Comparison of ENCODE assay signal across 8 cellular contexts in genomic region chr10:72298774-72299519, GRCh38. TPM values are rescaled to one million over a fixed set of nuclear protein-coding genes. Genes with fewer than 3 reads are reported as not detected.
DNase-seq lines count a peak whose midpoint lies in the region; ATAC-seq and TF ChIP-seq lines count a peak whose summit lies in the region.

No MANE protein-coding gene starts in this region.

- H3K36me3 ChIP-seq in adrenal gland (replicated peaks in 1 of 2), result no peaks in the 10 kb centered on the region
- H3K36me3 ChIP-seq in thoracic aorta, result no peaks in the 10 kb centered on the region

- H3K4me1 ChIP-seq in adrenal gland (replicated peaks in 1 of 2) (peaks cover 15 to 24% of the 10 kb centered on the region in 2 donors), thoracic aorta (ENCODE audit: control insufficient read depth in 1 of 2, low read depth in 2 of 2) (peaks cover 0 to 18% of the 10 kb centered on the region in 2 donors)

- H3K9me3 ChIP-seq in adrenal gland (replicated peaks in 1 of 3) (no peaks in the 10 kb centered on the region), thoracic aorta (no peaks in the 10 kb centered on the region)

- H3K9me3 Mint-ChIP-seq in activated CD4-positive, alpha-beta T cell treated with anti-CD3 and anti-CD28 coated beads, Interleukin-2, amount 10 ng/mL, durations not matched to agents 7 days and 5 days, result peaks cover 2% of the 10 kb centered on the region
- no peaks in the 10 kb centered on the region for H3K9me3 Mint-ChIP-seq in mesothelial cell of epicardium

- peak overlapping the region in 4 of 5 donors; percentile 61 to 97 (median 89) for H3K27ac ChIP-seq in adrenal gland
- H3K27ac ChIP-seq in thoracic aorta, result peak overlapping the region; percentile 94 to 95

- H3K27ac Mint-ChIP-seq in activated CD4-positive, alpha-beta T cell treated with anti-CD3 and anti-CD28 coated beads, Interleukin-2, amount 10 ng/mL, durations not matched to agents 7 days and 5 days, result peak overlapping the region; percentile 97
- H3K27ac Mint-ChIP-seq in mesothelial cell of epicardium, result peak overlapping the region; percentile 9

- H3K27me3 ChIP-seq in adrenal gland (no peaks in the 10 kb centered on the region), thoracic aorta (replicated peaks; ENCODE audit: insufficient read depth) (no peaks in the 10 kb centered on the region)

- TF ChIP-seq CTCF in adrenal gland (IDR thresholded peaks at IDR 0.05) (no peak), mesothelial cell of epicardium (IDR thresholded peaks at IDR 0.05; ENCODE audit: unreplicated experiment) (no peak), thoracic aorta (IDR thresholded peaks at IDR 0.05) (no peak), GM10266 (IDR thresholded peaks at IDR 0.05; ENCODE audit: control insufficient read depth, insufficient read depth, low read depth, missing control alignments) (no peak)

- DNase-seq in activated CD4-positive, alpha-beta T cell treated with anti-CD3 and anti-CD28 coated beads, Interleukin-2, amount 10 ng/mL, durations not matched to agents 7 days and 5 days, result no peak
- DNase-seq in activated CD4-positive, alpha-beta T cell treated with anti-CD3 and anti-CD28 coated beads for 48 hours, result no peak
- no peak for DNase-seq in adrenal gland
- DNase-seq in mesothelial cell of epicardium (ENCODE audit: low spot score in 2 of 2, unreplicated experiment in 2 of 2), result no peak
- DNase-seq in thoracic aorta (ENCODE audit: low spot score), result no peak
- DNase-seq in GM10266 (ENCODE audit: extremely low spot score), result no peak
- no peak for DNase-seq in globus pallidus (ENCODE audit: low spot score)
- no peak for DNase-seq in stimulated activated CD4-positive, alpha-beta T cell treated with anti-CD3 and anti-CD28 coated beads, Interleukin-4, amount 100 ng/mL, for 1 hour

- peaks cover 72% of the 10 kb centered on the region for H3K4me1 Mint-ChIP-seq in activated CD4-positive, alpha-beta T cell treated with anti-CD3 and anti-CD28 coated beads, Interleukin-2, amount 10 ng/mL, durations not matched to agents 7 days and 5 days
- H3K4me1 Mint-ChIP-seq in mesothelial cell of epicardium, result peaks cover 14% of the 10 kb centered on the region

- no peaks in the 10 kb centered on the region for H3K27me3 Mint-ChIP-seq in activated CD4-positive, alpha-beta T cell treated with anti-CD3 and anti-CD28 coated beads, Interleukin-2, amount 10 ng/mL, durations not matched to agents 7 days and 5 days
- H3K27me3 Mint-ChIP-seq in mesothelial cell of epicardium (ENCODE audit: low read depth), result no peaks in the 10 kb centered on the region

- H3K4me3 ChIP-seq in adrenal gland (no peak overlapping the region), thoracic aorta (no peak overlapping the region)

- H3K4me3 Mint-ChIP-seq in activated CD4-positive, alpha-beta T cell treated with anti-CD3 and anti-CD28 coated beads, Interleukin-2, amount 10 ng/mL, durations not matched to agents 7 days and 5 days, result peak overlapping the region; percentile 19
- no peak overlapping the region for H3K4me3 Mint-ChIP-seq in mesothelial cell of epicardium

- CTCF ChIA-PET in activated CD4-positive, alpha-beta T cell treated with anti-CD3 and anti-CD28 coated beads, Interleukin-2, amount 10 ng/mL, durations not matched to agents 7 days and 5 days (lab: Charles Lee), result interaction anchor here (0.9 to 1.9 kb wide), 4 partner anchors 9 to 38 kb away, joined by 3 to 8 read pairs (median 6); partner anchors contain the start of gene DDIT4

- no peak for TF ChIP-seq POLR2A in adrenal gland (IDR thresholded peaks at IDR 0.05)

- WGBS in adrenal gland, 4 donors, result 84 to 96% (median 87%) methylated on average over 10 to 13 of the region's 13 CpGs

- ATAC-seq in thoracic aorta (ENCODE audit: insufficient number of reproducible peaks, low FRiP score, low read depth), result no peak

- intact Hi-C loops in adrenal gland (cut with DNase I), result no loop called here

- POLR2A ChIA-PET in activated CD4-positive, alpha-beta T cell treated with anti-CD3 and anti-CD28 coated beads, Interleukin-2, amount 10 ng/mL, durations not matched to agents 7 days and 5 days (lab: Charles Lee), result interaction anchor here (0.7 kb wide), 2 partner anchors 10 to 27 kb away, joined by 3 read pairs; no protein-coding TSS in a partner anchor

- peaks cover 8% of the 10 kb centered on the region for H3K36me3 Mint-ChIP-seq in activated CD4-positive, alpha-beta T cell treated with anti-CD3 and anti-CD28 coated beads, Interleukin-2, amount 10 ng/mL, durations not matched to agents 7 days and 5 days (ENCODE audit: low read depth)
- H3K36me3 Mint-ChIP-seq in mesothelial cell of epicardium, result no peaks in the 10 kb centered on the region

RNA-seq across cellular contexts. Expression of gene DDIT4, which starts 25.2 kb away (rescaled TPM):
- 100 to 1,000 TPM; 166 to 189 TPM for total RNA-seq in activated CD4-positive, alpha-beta T cell treated with anti-CD3 and anti-CD28 coated beads, Interleukin-2, amount 10 ng/mL, durations not matched to agents 7 days and 5 days
- total RNA-seq in adrenal gland (100 to 1,000 TPM; 211 to 711 (median 386) TPM), mesothelial cell of epicardium (61.6 to 62.5 TPM (median 61.9 TPM) in 3 replicates), thoracic aorta (100 to 1,000 TPM; 163 to 374 TPM)
- 100 to 1,000 TPM; 109 to 149 (median 123) TPM for polyA plus RNA-seq in adrenal gland

RNA-seq across cellular contexts. Expression of gene DNAJB12, which starts 55.8 kb away (rescaled TPM):
- 10 to 100 TPM; 31.8 to 34.5 TPM for total RNA-seq in activated CD4-positive, alpha-beta T cell treated with anti-CD3 and anti-CD28 coated beads, Interleukin-2, amount 10 ng/mL, durations not matched to agents 7 days and 5 days
- total RNA-seq in adrenal gland (10 to 100 TPM; 36.3 to 67.0 (median 49.3) TPM), mesothelial cell of epicardium (31.4 to 35.3 TPM (median 32.1 TPM) in 3 replicates), thoracic aorta (10 to 100 TPM; 33.3 to 39.5 TPM)
- 10 to 100 TPM; 37.4 to 47.8 (median 37.9) TPM for polyA plus RNA-seq in adrenal gland
